1 cellular context compared by ENCODE assay signal in the genomic region with DNA sequence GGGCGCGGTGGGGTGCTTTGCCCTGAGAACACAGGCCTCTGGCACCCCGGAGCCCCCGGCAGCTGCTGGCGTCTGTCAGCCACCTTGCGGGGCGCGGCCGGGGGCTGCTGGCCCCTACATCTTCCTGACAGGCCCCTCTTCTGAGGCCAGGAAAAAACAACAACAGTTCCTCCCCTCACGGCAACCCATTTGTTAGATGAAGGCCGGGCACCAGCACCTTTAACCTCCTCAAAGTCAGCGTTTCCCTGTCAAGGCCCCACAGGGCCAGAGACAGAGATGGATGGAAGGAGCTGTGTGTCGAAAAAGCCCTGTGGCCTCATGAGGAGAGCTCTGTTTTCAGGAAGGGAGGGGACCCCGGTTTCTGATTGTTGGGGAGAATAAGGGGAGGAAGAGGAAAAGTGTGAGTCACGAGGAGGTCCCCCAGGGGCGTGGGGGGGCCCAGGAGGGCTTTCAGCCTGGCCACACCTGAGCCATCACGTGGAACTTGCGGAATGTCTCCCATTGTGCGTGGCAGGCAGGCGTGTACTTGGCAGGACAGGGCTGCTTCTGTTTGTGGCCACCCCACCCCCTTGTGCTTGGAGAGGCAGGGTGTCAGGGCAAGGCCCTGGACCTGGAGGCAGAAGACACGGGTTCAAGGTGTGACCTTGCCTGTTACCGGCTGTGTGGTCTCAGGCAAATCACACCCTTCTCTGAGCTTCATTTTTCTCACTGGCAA.
A peak's percentile ranks its signal among the peaks of the same experiment; 100 is the strongest.
TF ChIP-seq lines count a peak whose summit lies in the region.

No MANE protein-coding gene starts in this region.

TF ChIP-seq in HepG2, 621 proteins besides CTCF, POLR2A, EP300 and RAD21 (continued from another document and continues in another):
- TF ChIP-seq, protein P1, sequence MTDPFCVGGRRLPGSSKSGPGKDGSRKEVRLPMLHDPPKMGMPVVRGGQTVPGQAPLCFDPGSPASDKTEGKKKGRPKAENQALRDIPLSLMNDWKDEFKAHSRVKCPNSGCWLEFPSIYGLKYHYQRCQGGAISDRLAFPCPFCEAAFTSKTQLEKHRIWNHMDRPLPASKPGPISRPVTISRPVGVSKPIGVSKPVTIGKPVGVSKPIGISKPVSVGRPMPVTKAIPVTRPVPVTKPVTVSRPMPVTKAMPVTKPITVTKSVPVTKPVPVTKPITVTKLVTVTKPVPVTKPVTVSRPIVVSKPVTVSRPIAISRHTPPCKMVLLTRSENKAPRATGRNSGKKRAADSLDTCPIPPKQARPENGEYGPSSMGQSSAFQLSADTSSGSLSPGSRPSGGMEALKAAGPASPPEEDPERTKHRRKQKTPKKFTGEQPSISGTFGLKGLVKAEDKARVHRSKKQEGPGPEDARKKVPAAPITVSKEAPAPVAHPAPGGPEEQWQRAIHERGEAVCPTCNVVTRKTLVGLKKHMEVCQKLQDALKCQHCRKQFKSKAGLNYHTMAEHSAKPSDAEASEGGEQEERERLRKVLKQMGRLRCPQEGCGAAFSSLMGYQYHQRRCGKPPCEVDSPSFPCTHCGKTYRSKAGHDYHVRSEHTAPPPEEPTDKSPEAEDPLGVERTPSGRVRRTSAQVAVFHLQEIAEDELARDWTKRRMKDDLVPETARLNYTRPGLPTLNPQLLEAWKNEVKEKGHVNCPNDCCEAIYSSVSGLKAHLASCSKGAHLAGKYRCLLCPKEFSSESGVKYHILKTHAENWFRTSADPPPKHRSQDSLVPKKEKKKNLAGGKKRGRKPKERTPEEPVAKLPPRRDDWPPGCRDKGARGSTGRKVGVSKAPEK (CRISPR knock-in tag; IDR thresholded peaks at IDR 0.05; ENCODE audit: borderline replicate concordance), result peak; percentile 76; the same call in 1 of the 2 replicates
- TF ChIP-seq ZNF7 (CRISPR knock-in tag; IDR thresholded peaks at IDR 0.05), result no peak
- no peak for TF ChIP-seq ZNF761 (CRISPR knock-in tag; conservative IDR thresholded peaks at IDR 0.05)
- peak; percentile 64; the same call in 1 of the 2 replicates for TF ChIP-seq ZNF337 (CRISPR knock-in tag; IDR thresholded peaks at IDR 0.05; ENCODE audit: borderline replicate concordance, low read depth)
- no peak for TF ChIP-seq LCORL (IDR thresholded peaks at IDR 0.05)
- peak; percentile 64 for TF ChIP-seq LCORL (CRISPR knock-in tag; IDR thresholded peaks at IDR 0.05)
- TF ChIP-seq, protein P2, sequence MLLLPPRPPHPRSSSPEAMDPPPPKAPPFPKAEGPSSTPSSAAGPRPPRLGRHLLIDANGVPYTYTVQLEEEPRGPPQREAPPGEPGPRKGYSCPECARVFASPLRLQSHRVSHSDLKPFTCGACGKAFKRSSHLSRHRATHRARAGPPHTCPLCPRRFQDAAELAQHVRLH (CRISPR knock-in tag; IDR thresholded peaks at IDR 0.05; ENCODE audit: borderline replicate concordance, low read depth), result 0 out of 2 replicates have a peak, but pooled peaks have one; percentile 32
- TF ChIP-seq NFATC3 (CRISPR knock-in tag; IDR thresholded peaks at IDR 0.05), result no peak
- TF ChIP-seq ZNF3 (CRISPR knock-in tag; IDR thresholded peaks at IDR 0.05), result no peak; the same call in 1 of the 2 replicates
- peak; percentile 69; the same call in 1 of the 2 replicates for TF ChIP-seq ZNF724P (CRISPR knock-in tag; IDR thresholded peaks at IDR 0.05; ENCODE audit: borderline replicate concordance)
- TF ChIP-seq ZNF280D (CRISPR knock-in tag; IDR thresholded peaks at IDR 0.05), result peak; percentile 89; the same call in 1 of the 2 replicates
- TF ChIP-seq PPARG (CRISPR knock-in tag; conservative IDR thresholded peaks at IDR 0.05), result 0 out of 2 replicates have a peak, but pooled peaks have one; percentile 23
- peak; percentile 47; the same call in 1 of the 2 replicates for TF ChIP-seq MTA1 (CRISPR knock-in tag; IDR thresholded peaks at IDR 0.05; ENCODE audit: borderline replicate concordance)
- TF ChIP-seq MYC (CRISPR knock-in tag; IDR thresholded peaks at IDR 0.05; ENCODE audit: borderline replicate concordance), result peak; percentile 79; the same call in 1 of the 2 replicates
- TF ChIP-seq ZNF713 (CRISPR knock-in tag; IDR thresholded peaks at IDR 0.05), result no peak
- no peak for TF ChIP-seq RELA (CRISPR knock-in tag; IDR thresholded peaks at IDR 0.05)
- TF ChIP-seq IKZF1 (IDR thresholded peaks at IDR 0.05), result no peak
- TF ChIP-seq KLF6 (CRISPR knock-in tag; IDR thresholded peaks at IDR 0.05), result no peak
- no peak for TF ChIP-seq ATRX (CRISPR knock-in tag; IDR thresholded peaks at IDR 0.05; ENCODE audit: borderline replicate concordance)
- TF ChIP-seq NFRKB (IDR thresholded peaks at IDR 0.05), result no peak
- 0 out of 2 replicates have a peak, but pooled peaks have one; percentile 57 for TF ChIP-seq ZFP90 (CRISPR knock-in tag; IDR thresholded peaks at IDR 0.05; ENCODE audit: borderline replicate concordance)
- TF ChIP-seq FOXC1 (CRISPR knock-in tag; IDR thresholded peaks at IDR 0.05; ENCODE audit: borderline replicate concordance), result peak; percentile 13; the same call in 1 of the 2 replicates
- TF ChIP-seq ZNF484 (CRISPR knock-in tag; IDR thresholded peaks at IDR 0.05; ENCODE audit: borderline replicate concordance, low read depth), result no peak
- TF ChIP-seq ZNF768 (CRISPR knock-in tag; IDR thresholded peaks at IDR 0.05), result peak; percentile 98
- TF ChIP-seq ZNF777 (CRISPR knock-in tag; IDR thresholded peaks at IDR 0.05), result peak; percentile 76
- no peak for TF ChIP-seq FUBP1 (CRISPR knock-in tag; IDR thresholded peaks at IDR 0.05; ENCODE audit: borderline replicate concordance)
- no peak for TF ChIP-seq REL (CRISPR knock-in tag; conservative IDR thresholded peaks at IDR 0.05)
- no peak for TF ChIP-seq ZNF780A (CRISPR knock-in tag; IDR thresholded peaks at IDR 0.05)
- TF ChIP-seq, protein P3, sequence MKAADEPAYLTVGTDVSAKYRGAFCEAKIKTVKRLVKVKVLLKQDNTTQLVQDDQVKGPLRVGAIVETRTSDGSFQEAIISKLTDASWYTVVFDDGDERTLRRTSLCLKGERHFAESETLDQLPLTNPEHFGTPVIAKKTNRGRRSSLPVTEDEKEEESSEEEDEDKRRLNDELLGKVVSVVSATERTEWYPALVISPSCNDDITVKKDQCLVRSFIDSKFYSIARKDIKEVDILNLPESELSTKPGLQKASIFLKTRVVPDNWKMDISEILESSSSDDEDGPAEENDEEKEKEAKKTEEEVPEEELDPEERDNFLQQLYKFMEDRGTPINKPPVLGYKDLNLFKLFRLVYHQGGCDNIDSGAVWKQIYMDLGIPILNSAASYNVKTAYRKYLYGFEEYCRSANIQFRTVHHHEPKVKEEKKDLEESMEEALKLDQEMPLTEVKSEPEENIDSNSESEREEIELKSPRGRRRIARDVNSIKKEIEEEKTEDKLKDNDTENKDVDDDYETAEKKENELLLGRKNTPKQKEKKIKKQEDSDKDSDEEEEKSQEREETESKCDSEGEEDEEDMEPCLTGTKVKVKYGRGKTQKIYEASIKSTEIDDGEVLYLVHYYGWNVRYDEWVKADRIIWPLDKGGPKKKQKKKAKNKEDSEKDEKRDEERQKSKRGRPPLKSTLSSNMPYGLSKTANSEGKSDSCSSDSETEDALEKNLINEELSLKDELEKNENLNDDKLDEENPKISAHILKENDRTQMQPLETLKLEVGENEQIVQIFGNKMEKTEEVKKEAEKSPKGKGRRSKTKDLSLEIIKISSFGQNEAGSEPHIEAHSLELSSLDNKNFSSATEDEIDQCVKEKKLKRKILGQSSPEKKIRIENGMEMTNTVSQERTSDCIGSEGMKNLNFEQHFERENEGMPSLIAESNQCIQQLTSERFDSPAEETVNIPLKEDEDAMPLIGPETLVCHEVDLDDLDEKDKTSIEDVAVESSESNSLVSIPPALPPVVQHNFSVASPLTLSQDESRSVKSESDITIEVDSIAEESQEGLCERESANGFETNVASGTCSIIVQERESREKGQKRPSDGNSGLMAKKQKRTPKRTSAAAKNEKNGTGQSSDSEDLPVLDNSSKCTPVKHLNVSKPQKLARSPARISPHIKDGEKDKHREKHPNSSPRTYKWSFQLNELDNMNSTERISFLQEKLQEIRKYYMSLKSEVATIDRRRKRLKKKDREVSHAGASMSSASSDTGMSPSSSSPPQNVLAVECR (CRISPR knock-in tag; IDR thresholded peaks at IDR 0.05; ENCODE audit: borderline replicate concordance), result peak; percentile 55
- TF ChIP-seq ZNF292 (CRISPR knock-in tag; IDR thresholded peaks at IDR 0.05; ENCODE audit: borderline replicate concordance, low read depth), result peak; percentile 85; the same call in 1 of the 2 replicates
- TF ChIP-seq, protein P4, sequence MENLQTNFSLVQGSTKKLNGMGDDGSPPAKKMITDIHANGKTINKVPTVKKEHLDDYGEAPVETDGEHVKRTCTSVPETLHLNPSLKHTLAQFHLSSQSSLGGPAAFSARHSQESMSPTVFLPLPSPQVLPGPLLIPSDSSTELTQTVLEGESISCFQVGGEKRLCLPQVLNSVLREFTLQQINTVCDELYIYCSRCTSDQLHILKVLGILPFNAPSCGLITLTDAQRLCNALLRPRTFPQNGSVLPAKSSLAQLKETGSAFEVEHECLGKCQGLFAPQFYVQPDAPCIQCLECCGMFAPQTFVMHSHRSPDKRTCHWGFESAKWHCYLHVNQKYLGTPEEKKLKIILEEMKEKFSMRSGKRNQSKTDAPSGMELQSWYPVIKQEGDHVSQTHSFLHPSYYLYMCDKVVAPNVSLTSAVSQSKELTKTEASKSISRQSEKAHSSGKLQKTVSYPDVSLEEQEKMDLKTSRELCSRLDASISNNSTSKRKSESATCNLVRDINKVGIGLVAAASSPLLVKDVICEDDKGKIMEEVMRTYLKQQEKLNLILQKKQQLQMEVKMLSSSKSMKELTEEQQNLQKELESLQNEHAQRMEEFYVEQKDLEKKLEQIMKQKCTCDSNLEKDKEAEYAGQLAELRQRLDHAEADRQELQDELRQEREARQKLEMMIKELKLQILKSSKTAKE (CRISPR knock-in tag; IDR thresholded peaks at IDR 0.05; ENCODE audit: borderline replicate concordance), result 0 out of 2 replicates have a peak, but pooled peaks have one; percentile 45
- 0 out of 2 replicates have a peak, but pooled peaks have one; percentile 60 for TF ChIP-seq MEF2D (CRISPR knock-in tag; IDR thresholded peaks at IDR 0.05)
- no peak for TF ChIP-seq CEBPB (IDR thresholded peaks at IDR 0.05; ENCODE audit: borderline replicate concordance, low read depth, low read length)
- TF ChIP-seq, protein P5, sequence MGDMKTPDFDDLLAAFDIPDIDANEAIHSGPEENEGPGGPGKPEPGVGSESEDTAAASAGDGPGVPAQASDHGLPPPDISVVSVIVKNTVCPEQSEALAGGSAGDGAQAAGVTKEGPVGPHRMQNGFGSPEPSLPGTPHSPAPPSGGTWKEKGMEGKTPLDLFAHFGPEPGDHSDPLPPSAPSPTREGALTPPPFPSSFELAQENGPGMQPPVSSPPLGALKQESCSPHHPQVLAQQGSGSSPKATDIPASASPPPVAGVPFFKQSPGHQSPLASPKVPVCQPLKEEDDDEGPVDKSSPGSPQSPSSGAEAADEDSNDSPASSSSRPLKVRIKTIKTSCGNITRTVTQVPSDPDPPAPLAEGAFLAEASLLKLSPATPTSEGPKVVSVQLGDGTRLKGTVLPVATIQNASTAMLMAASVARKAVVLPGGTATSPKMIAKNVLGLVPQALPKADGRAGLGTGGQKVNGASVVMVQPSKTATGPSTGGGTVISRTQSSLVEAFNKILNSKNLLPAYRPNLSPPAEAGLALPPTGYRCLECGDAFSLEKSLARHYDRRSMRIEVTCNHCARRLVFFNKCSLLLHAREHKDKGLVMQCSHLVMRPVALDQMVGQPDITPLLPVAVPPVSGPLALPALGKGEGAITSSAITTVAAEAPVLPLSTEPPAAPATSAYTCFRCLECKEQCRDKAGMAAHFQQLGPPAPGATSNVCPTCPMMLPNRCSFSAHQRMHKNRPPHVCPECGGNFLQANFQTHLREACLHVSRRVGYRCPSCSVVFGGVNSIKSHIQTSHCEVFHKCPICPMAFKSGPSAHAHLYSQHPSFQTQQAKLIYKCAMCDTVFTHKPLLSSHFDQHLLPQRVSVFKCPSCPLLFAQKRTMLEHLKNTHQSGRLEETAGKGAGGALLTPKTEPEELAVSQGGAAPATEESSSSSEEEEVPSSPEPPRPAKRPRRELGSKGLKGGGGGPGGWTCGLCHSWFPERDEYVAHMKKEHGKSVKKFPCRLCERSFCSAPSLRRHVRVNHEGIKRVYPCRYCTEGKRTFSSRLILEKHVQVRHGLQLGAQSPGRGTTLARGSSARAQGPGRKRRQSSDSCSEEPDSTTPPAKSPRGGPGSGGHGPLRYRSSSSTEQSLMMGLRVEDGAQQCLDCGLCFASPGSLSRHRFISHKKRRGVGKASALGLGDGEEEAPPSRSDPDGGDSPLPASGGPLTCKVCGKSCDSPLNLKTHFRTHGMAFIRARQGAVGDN (CRISPR knock-in tag; IDR thresholded peaks at IDR 0.05), result peak; percentile 91
- peak; percentile 7; the same call in 1 of the 2 replicates for TF ChIP-seq FOXO1 (CRISPR knock-in tag; IDR thresholded peaks at IDR 0.05)
- 0 out of 2 replicates have a peak, but pooled peaks have one; percentile 24 for TF ChIP-seq FOSL1 (CRISPR knock-in tag; IDR thresholded peaks at IDR 0.05; ENCODE audit: borderline replicate concordance)
- TF ChIP-seq HOXA5 (CRISPR knock-in tag; IDR thresholded peaks at IDR 0.05), result 0 out of 2 replicates have a peak, but pooled peaks have one; percentile 8
- TF ChIP-seq PHF21A (CRISPR knock-in tag; IDR thresholded peaks at IDR 0.05), result peak; percentile 58; the same call in 1 of the 2 replicates
- peak in 1 of 2 experiments; percentile 5; a peak in 1 of 4 replicates for TF ChIP-seq NR2F1 (CRISPR knock-in tag; IDR thresholded peaks at IDR 0.05)
